17 cellular contexts compared by ENCODE assay signal in genomic region chr5:142152383-142152730, GRCh38. TPM values are rescaled to one million over a fixed set of nuclear protein-coding genes. Genes with fewer than 3 reads are reported as not detected.
A peak's percentile ranks its signal among the peaks of the same experiment; 100 is the strongest.
DNase-seq lines count a peak whose midpoint lies in the region; ATAC-seq, FAIRE-seq and TF ChIP-seq lines count a peak whose summit lies in the region.
"Had no signal": no experiment of that assay in that cellular context is flagged by ENCODE, and none has a peak within 500 bp of the region (broad histone marks: within the 10 kb centered on the region; RNA-seq: fewer than 3 reads in every experiment).

No MANE protein-coding gene starts in this region.

- H3K27ac ChIP-seq in PC-3 (ENCODE audit: low read length), result no peak overlapping the region
- H3K27ac ChIP-seq in H1 (ENCODE audit: low read depth, low read length), result no peak overlapping the region
- no peak overlapping the region for H3K27ac ChIP-seq in neural progenitor cell
- H3K27ac ChIP-seq: A549, foreskin keratinocyte, HL-60, lower lobe of right lung, ovary had no signal

- no peak overlapping the region for H2BK5ac ChIP-seq in H1 (ENCODE audit: low read depth, low read length)

- no peak overlapping the region for H3K4ac ChIP-seq in H1 (replicated peaks; ENCODE audit: insufficient read length, low read depth, low read length)

- H3K36me3 Mint-ChIP-seq in activated T-cell treated with anti-CD3 and anti-CD28 coated beads, Interleukin-2, amount 50 U/mL, for 24 hours (ENCODE audit: low read depth), result peaks cover 83% of the 10 kb centered on the region
- peaks cover 22% of the 10 kb centered on the region for H3K36me3 Mint-ChIP-seq in activated T-cell treated with anti-CD3 and anti-CD28 coated beads, Interleukin-2, amount 50 U/mL, for 4 hours (ENCODE audit: insufficient read depth)
- peaks cover 21% of the 10 kb centered on the region for H3K36me3 Mint-ChIP-seq in neural progenitor cell

- FAIRE-seq in H1 (lab: Jason Lieb, UNC), result peak; percentile 50
- FAIRE-seq: A549 had no signal

- no peaks in the 10 kb centered on the region for H3K27me3 Mint-ChIP-seq in activated T-cell treated with anti-CD3 and anti-CD28 coated beads, Interleukin-2, amount 50 U/mL, for 24 hours
- no peaks in the 10 kb centered on the region for H3K27me3 Mint-ChIP-seq in activated T-cell treated with anti-CD3 and anti-CD28 coated beads, Interleukin-2, amount 50 U/mL, for 4 hours (ENCODE audit: low read depth)
- no peaks in the 10 kb centered on the region for H3K27me3 Mint-ChIP-seq in neural progenitor cell (ENCODE audit: insufficient read depth, low read depth)
- H3K27me3 Mint-ChIP-seq: activated CD8-positive, alpha-beta memory T cell treated with anti-CD3 and anti-CD28 coated beads, Interleukin-2, amount 10 ng/mL, durations not matched to agents 7 days and 5 days had no signal

- no peak overlapping the region for H3K23ac ChIP-seq in H1 (ENCODE audit: insufficient read length)

- no peaks in the 10 kb centered on the region for H4K20me1 ChIP-seq in PC-3 (ENCODE audit: low read length)
- H4K20me1 ChIP-seq in H1 (replicated peaks in 1 of 2; ENCODE audit: control insufficient read depth in 1 of 2, insufficient read depth in 2 of 2, low read length in 2 of 2), result no peaks in the 10 kb centered on the region
- H4K20me1 ChIP-seq in neural progenitor cell (ENCODE audit: low read depth), result peaks cover 4% of the 10 kb centered on the region

- H2AFZ ChIP-seq in PC-3 (ENCODE audit: low read length), result no peak overlapping the region
- H2AFZ ChIP-seq in H1 (ENCODE audit: low read length), result no peak overlapping the region
- no peak overlapping the region for H2AFZ ChIP-seq in neural progenitor cell (replicated peaks)

- TF ChIP-seq POLR2A in H1 (IDR thresholded peaks at IDR 0.05; ENCODE audit: control extremely low read depth in 1 of 2, low read depth in 2 of 2, low read length in 2 of 2), result no peak

- no peak overlapping the region for H3K4me3 Mint-ChIP-seq in activated T-cell treated with anti-CD3 and anti-CD28 coated beads, Interleukin-2, amount 50 U/mL, for 24 hours
- no peak overlapping the region for H3K4me3 Mint-ChIP-seq in activated T-cell treated with anti-CD3 and anti-CD28 coated beads, Interleukin-2, amount 50 U/mL, for 4 hours
- no peak overlapping the region for H3K4me3 Mint-ChIP-seq in neural progenitor cell
- H3K4me3 Mint-ChIP-seq: activated CD8-positive, alpha-beta memory T cell treated with anti-CD3 and anti-CD28 coated beads, Interleukin-2, amount 10 ng/mL, durations not matched to agents 7 days and 5 days; CD14-positive monocyte had no signal

- H3K4me2 ChIP-seq in PC-3 (ENCODE audit: low read length), result no peak overlapping the region
- H3K4me2 ChIP-seq in H1 (ENCODE audit: insufficient read depth in 1 of 2, low read depth in 2 of 2, low read length in 2 of 2), result no peak overlapping the region
- no peak overlapping the region for H3K4me2 ChIP-seq in neural progenitor cell
- H3K4me2 ChIP-seq: A549 had no signal

- BruUV-seq in PC-3 (replicated peaks; lab: Mats Ljungman, UMichigan), result no TSS peak

- DNase-seq in activated T-cell treated with anti-CD3 and anti-CD28 coated beads, Interleukin-2, amount 50 U/mL, for 24 hours, result no peak
- DNase-seq in activated T-cell treated with anti-CD3 and anti-CD28 coated beads, Interleukin-2, amount 50 U/mL, for 4 hours, result no peak
- DNase-seq in PC-3 (peak; percentile 13), H1 (ENCODE audit: low read depth in 1 of 2, low spot score in 2 of 2) (no peak), neural progenitor cell (ENCODE audit: low spot score) (peak; percentile 36), AG20443 (ENCODE audit: low spot score) (no peak), SKM-1 (lab: John Stamatoyannopoulos, UW; ENCODE audit: unreplicated experiment) (no peak), DMS 273 treated with DMSO at 0.1 percent for 48 hours (lab: John Stamatoyannopoulos, UW) (no peak)
- DNase-seq: DMS79, lower lobe of right lung, NCI-H2171 had no signal

- H3K36me3 ChIP-seq in PC-3 (ENCODE audit: low read depth, low read length) (peaks cover 5% of the 10 kb centered on the region), H1 (ENCODE audit: control insufficient read depth in 2 of 4, insufficient read depth in 4 of 4, low read length in 3 of 4) (peaks cover 0 to 7% (median 3%) of the 10 kb centered on the region in 4 experiments; a peak in 2 of 8 replicates), neural progenitor cell (peaks cover 4% of the 10 kb centered on the region)
- H3K36me3 ChIP-seq: ovary had no signal

- H2AK5ac ChIP-seq in H1 (ENCODE audit: low read depth, low read length), result no peak overlapping the region

- TF ChIP-seq RAD21 in H1 (IDR thresholded peaks at IDR 0.05 in 1 of 2, conservative IDR thresholded peaks at IDR 0.05 in 1 of 2; ENCODE audit: low read depth in 2 of 2, low read length in 2 of 2), result peak in 1 of 2 experiments; percentile 24; a peak in 1 of 4 replicates

- H2BK20ac ChIP-seq in H1 (ENCODE audit: low read length), result no peak overlapping the region

- 11% methylated on average over 1 of the region's 1 CpG; no CpG with 5 or more reads in 1 of the 2 experiments for WGBS in H1 (ENCODE audit: extremely low coverage in 1 of 2, insufficient coverage in 1 of 2, insufficient read length in 1 of 2, insufficient replicate concordance in 2 of 2, low coverage in 1 of 2, low lambda C conversion rate in 2 of 2, missing lambda C conversion rate in 1 of 2), 2 experiments

- no peak overlapping the region for H3K4me3 ChIP-seq in PC-3 (ENCODE audit: low read length)
- H3K4me3 ChIP-seq in H1 (ENCODE audit: extremely low read depth in 1 of 4, insufficient read depth in 2 of 4, low read depth in 3 of 4, low read length in 4 of 4), result no peak overlapping the region
- H3K4me3 ChIP-seq in neural progenitor cell, result no peak overlapping the region
- H3K4me3 ChIP-seq: A549, lower lobe of right lung, ovary had no signal

- H3F3A ChIP-seq in PC-3 (ENCODE audit: low read length, unreplicated experiment) (no peaks in the 10 kb centered on the region), neural progenitor cell (ENCODE audit: low read depth) (peaks cover 11% of the 10 kb centered on the region)

- no peak overlapping the region for H3K56ac ChIP-seq in H1 (replicated peaks; ENCODE audit: insufficient read length, low read depth, low read length)

- H2BK15ac ChIP-seq in H1 (ENCODE audit: low read length), result no peak overlapping the region

- H3K4me1 ChIP-seq in PC-3 (ENCODE audit: insufficient read depth, low read length), result peaks cover 13% of the 10 kb centered on the region
- peaks cover 0 to 17% (median 7%) of the 10 kb centered on the region in 4 experiments; a peak in 3 of 7 replicates for H3K4me1 ChIP-seq in H1 (replicated peaks in 1 of 4; ENCODE audit: control insufficient read depth in 3 of 4, insufficient read depth in 4 of 4, low read length in 3 of 4)
- H3K4me1 ChIP-seq in neural progenitor cell, result peaks cover 19% of the 10 kb centered on the region
- H3K4me1 ChIP-seq: A549, foreskin keratinocyte, lower lobe of right lung had no signal

- no peaks in the 10 kb centered on the region for H3K9me3 ChIP-seq in PC-3 (ENCODE audit: low read length)
- no peaks in the 10 kb centered on the region for H3K9me3 ChIP-seq in H1 (ENCODE audit: insufficient read depth in 2 of 2, low read depth in 1 of 2, low read length in 1 of 2)
- H3K9me3 ChIP-seq in neural progenitor cell (ENCODE audit: low read depth), result no peaks in the 10 kb centered on the region
- H3K9me3 ChIP-seq: lower lobe of right lung, ovary had no signal

- intact Hi-C loops in PC-3 (cut with micrococcal nuclease), result loop anchor here (1.0 to 5.0 kb wide), 7 partner anchors 64 to 546 kb away; no protein-coding TSS in a partner anchor

- H3K27me3 ChIP-seq in PC-3 (ENCODE audit: low read length) (no peaks in the 10 kb centered on the region), H1 (replicated peaks in 1 of 4; ENCODE audit: control insufficient read depth in 3 of 4, extremely low read depth in 1 of 4, insufficient read depth in 3 of 4, low read length in 3 of 4) (no peaks in the 10 kb centered on the region), neural progenitor cell (no peaks in the 10 kb centered on the region)
- H3K27me3 ChIP-seq: foreskin keratinocyte, ovary had no signal

- no peak overlapping the region for H4K8ac ChIP-seq in H1 (ENCODE audit: extremely low read depth, insufficient read depth, low read length)

- no peak overlapping the region for H4K91ac ChIP-seq in H1 (replicated peaks; ENCODE audit: insufficient read length, low read length)

- CTCF ChIA-PET in PC-3 (lab: Charles Lee) (interaction anchor here (0.6 kb wide), 1 partner anchor 64 kb away, joined by 4 read pairs; no protein-coding TSS in a partner anchor), H1 (lab: Charles Lee; ENCODE audit: partially characterized antibody) (interaction anchor here (0.5 to 2.3 kb wide), 29 partner anchors 9 to 564 kb away, joined by 3 to 9 read pairs (median 3); no protein-coding TSS in a partner anchor)

- no peaks in the 10 kb centered on the region for H3K9me2 ChIP-seq in PC-3 (replicated peaks; ENCODE audit: low read length)

- no peak overlapping the region for H3K18ac ChIP-seq in H1 (ENCODE audit: extremely low read depth, low read length)

- H3K23me2 ChIP-seq in H1 (ENCODE audit: low read depth, low read length), result no peaks in the 10 kb centered on the region

- no peaks in the 10 kb centered on the region for H3K9me3 Mint-ChIP-seq in activated T-cell treated with anti-CD3 and anti-CD28 coated beads, Interleukin-2, amount 50 U/mL, for 24 hours
- H3K9me3 Mint-ChIP-seq in activated T-cell treated with anti-CD3 and anti-CD28 coated beads, Interleukin-2, amount 50 U/mL, for 4 hours, result no peaks in the 10 kb centered on the region
- H3K9me3 Mint-ChIP-seq in neural progenitor cell, result no peaks in the 10 kb centered on the region

- no peak for TF ChIP-seq EP300 in H1 (IDR thresholded peaks at IDR 0.05; ENCODE audit: borderline replicate concordance in 1 of 2, low read depth in 2 of 2, low read length in 2 of 2)

- peak overlapping the region; percentile 17 for H4K5ac ChIP-seq in H1 (ENCODE audit: insufficient read length, low read depth, low read length)

- H3K9ac ChIP-seq in PC-3 (ENCODE audit: low read length) (peak overlapping the region; percentile 22; the same call in 1 of the 2 replicates), H1 (replicated peaks in 1 of 4; ENCODE audit: extremely low read depth in 1 of 4, low read depth in 3 of 4, low read length in 3 of 4) (no peak overlapping the region), neural progenitor cell (no peak overlapping the region)

- H3K4me1 Mint-ChIP-seq in activated T-cell treated with anti-CD3 and anti-CD28 coated beads, Interleukin-2, amount 50 U/mL, for 24 hours (ENCODE audit: low read depth), result peaks cover 17% of the 10 kb centered on the region
- peaks cover 1% of the 10 kb centered on the region for H3K4me1 Mint-ChIP-seq in activated T-cell treated with anti-CD3 and anti-CD28 coated beads, Interleukin-2, amount 50 U/mL, for 4 hours (ENCODE audit: low read depth)
- peaks cover 27% of the 10 kb centered on the region for H3K4me1 Mint-ChIP-seq in neural progenitor cell
- H3K4me1 Mint-ChIP-seq: activated CD8-positive, alpha-beta memory T cell treated with anti-CD3 and anti-CD28 coated beads, Interleukin-2, amount 10 ng/mL, durations not matched to agents 7 days and 5 days had no signal

- H2BK120ac ChIP-seq in H1 (replicated peaks; ENCODE audit: low read depth, low read length), result no peak overlapping the region

- POLR2A ChIA-PET in PC-3 (lab: Charles Lee; ENCODE audit: unreplicated experiment), result interaction anchor here (0.5 kb wide), 1 partner anchor 155 kb away, joined by 3 read pairs; no protein-coding TSS in a partner anchor
- POLR2A ChIA-PET in H1 (lab: Charles Lee; ENCODE audit: partially characterized antibody), result interaction anchor here (0.6 kb wide), 1 partner anchor 147 kb away, joined by 3 read pairs; no protein-coding TSS in a partner anchor

- H3K27ac Mint-ChIP-seq in activated T-cell treated with anti-CD3 and anti-CD28 coated beads, Interleukin-2, amount 50 U/mL, for 24 hours, result peak overlapping the region; percentile 18
- no peak overlapping the region for H3K27ac Mint-ChIP-seq in neural progenitor cell
- H3K27ac Mint-ChIP-seq: activated CD8-positive, alpha-beta memory T cell treated with anti-CD3 and anti-CD28 coated beads, Interleukin-2, amount 10 ng/mL, durations not matched to agents 7 days and 5 days; CD14-positive monocyte had no signal

- ATAC-seq in activated T-cell treated with anti-CD3 and anti-CD28 coated beads, Interleukin-2, amount 50 U/mL, for 4 hours, result no peak
- 0 out of 2 replicates have a peak, but pooled peaks have one; percentile 41 for ATAC-seq in PC-3

- no peaks in the 10 kb centered on the region for H3K79me2 ChIP-seq in PC-3 (ENCODE audit: low read length)
- H3K79me2 ChIP-seq in H1 (ENCODE audit: control insufficient read depth in 1 of 2, insufficient read depth in 2 of 2, low read length in 2 of 2), result no peaks in the 10 kb centered on the region
- no peaks in the 10 kb centered on the region for H3K79me2 ChIP-seq in neural progenitor cell (ENCODE audit: low read depth)

- H2BK12ac ChIP-seq in H1 (ENCODE audit: low read depth, low read length), result no peak overlapping the region

- H3K14ac ChIP-seq in H1 (ENCODE audit: insufficient read length), result no peak overlapping the region

- no peaks in the 10 kb centered on the region for H3K79me1 ChIP-seq in H1 (ENCODE audit: low read depth, low read length)

- TF ChIP-seq CTCF in PC-3 (conservative IDR thresholded peaks at IDR 0.05; ENCODE audit: low read depth, low read length), result no peak
- TF ChIP-seq CTCF in H1 (IDR thresholded peaks at IDR 0.05; ENCODE audit: control extremely low read depth in 1 of 3, insufficient read depth in 1 of 3, low read depth in 1 of 3, low read length in 3 of 3), result no peak
- TF ChIP-seq CTCF in neural progenitor cell (IDR thresholded peaks at IDR 0.05), result no peak

RNA-seq across cellular contexts. Expression of gene NDFIP1, which starts 43.8 kb away (rescaled TPM):
- 100 to 1,000 TPM; 115 to 145 (median 117) TPM for total RNA-seq in activated T-cell treated with anti-CD3 and anti-CD28 coated beads, Interleukin-2, amount 50 U/mL, for 4 hours
- 33.5 and 38.2 TPM in 2 replicates for total RNA-seq in PC-3 (2014; rRNA removed)
- total RNA-seq in H1 (2021; fragmentation: NEBNext Ultra II Directional; extraction: Animal tissue kit (Norgen Biotek cat#: 25700)), result 26.1 and 27.1 TPM in 2 replicates
- 8.8 and 10.4 TPM in 2 replicates for polyA plus RNA-seq in H1 (2011; rRNA removed)
- 14.6 TPM for polyA plus RNA-seq in H1 (2011; cell fraction: cytosol; rRNA removed)
- polyA plus RNA-seq in H1 (2011; cell fraction: nucleus; rRNA removed), result 11.9 TPM
- polyA plus RNA-seq in H1 (2012, experiment 1 of 2), result 12.0 to 22.5 TPM (median 12.9 TPM) in 4 replicates
- polyA plus RNA-seq in H1 (2012, experiment 2 of 2), result 13.4 TPM
- 26.7 TPM for polyA plus RNA-seq in H1 (2013, experiment 1 of 2)
- 31.4 TPM for polyA plus RNA-seq in H1 (2013, experiment 2 of 2)
- 4.8 and 6.3 TPM in 2 replicates for polyA minus RNA-seq in H1 (2011; rRNA and poly(A)+ RNA removed)
- polyA minus RNA-seq in H1 (2011; cell fraction: cytosol; rRNA and poly(A)+ RNA removed), result 11.0 TPM
- 9.0 TPM for polyA minus RNA-seq in H1 (2011; cell fraction: nucleus; rRNA and poly(A)+ RNA removed)
- total RNA-seq in neural progenitor cell (ENCODE audit: low replicate concordance), result 32.5 and 39.4 TPM in 2 replicates

Comparison
In these comparisons a context has a peak if more than half of its experiments do, and no peak if none do; other contexts are left out.
1. DNase-seq: peak in PC-3 (single experiment) and neural progenitor cell (single experiment); none in activated T-cell treated with anti-CD3 and anti-CD28 coated beads, Interleukin-2, amount 50 U/mL, for 24 hours (single experiment), activated T-cell treated with anti-CD3 and anti-CD28 coated beads, Interleukin-2, amount 50 U/mL, for 4 hours (single experiment), H1 (0 of 2), AG20443 (single experiment), SKM-1 (single experiment) and DMS 273 treated with DMSO at 0.1 percent for 48 hours (single experiment).